ENCODE assay signal across 12 cellular contexts in genomic region chr3:44816334-44816733, GRCh38. TPM values are rescaled to one million over a fixed set of nuclear protein-coding genes. Genes with fewer than 3 reads are reported as not detected.
"Had no signal": no experiment of that assay in that cellular context is flagged by ENCODE, and none has a peak within 500 bp of the region (broad histone marks: within the 10 kb centered on the region; RNA-seq: fewer than 3 reads in every experiment).

No MANE protein-coding gene starts in this region.

RNA-seq across cellular contexts. Expression of gene TGM4, which starts 58.1 kb away (rescaled TPM):
- total RNA-seq: stomach, subcutaneous adipose tissue, temporal lobe, thoracic aorta, tibial nerve, transverse colon, upper lobe of left lung, upper lobe of right lung, ureter, urinary bladder, uterus, vagina had no signal
- polyA plus RNA-seq: stomach, urinary bladder had no signal
